In genomic region chr19:40674291-40674690, GRCh38 we compare ENCODE assay signal across 1 cellular context.
TF ChIP-seq lines count a peak whose summit lies in the region.

No MANE protein-coding gene starts in this region.

TF ChIP-seq in SK-N-SH, 30 proteins besides CTCF, POLR2A, EP300 and RAD21 (continued from another document):
- no peak for TF ChIP-seq IRF3 (IDR thresholded peaks at IDR 0.05; ENCODE audit: low read depth, low read length)
- no peak for TF ChIP-seq FOSL2 (IDR thresholded peaks at IDR 0.05; ENCODE audit: borderline replicate concordance, low read depth)
- TF ChIP-seq GABPA (IDR thresholded peaks at IDR 0.05; ENCODE audit: low read depth) = no peak
- TF ChIP-seq MXI1 (IDR thresholded peaks at IDR 0.05; ENCODE audit: low read depth, low read length) = no peak
